Comparison of ENCODE assay signal across 22 cellular contexts in the genomic region with DNA sequence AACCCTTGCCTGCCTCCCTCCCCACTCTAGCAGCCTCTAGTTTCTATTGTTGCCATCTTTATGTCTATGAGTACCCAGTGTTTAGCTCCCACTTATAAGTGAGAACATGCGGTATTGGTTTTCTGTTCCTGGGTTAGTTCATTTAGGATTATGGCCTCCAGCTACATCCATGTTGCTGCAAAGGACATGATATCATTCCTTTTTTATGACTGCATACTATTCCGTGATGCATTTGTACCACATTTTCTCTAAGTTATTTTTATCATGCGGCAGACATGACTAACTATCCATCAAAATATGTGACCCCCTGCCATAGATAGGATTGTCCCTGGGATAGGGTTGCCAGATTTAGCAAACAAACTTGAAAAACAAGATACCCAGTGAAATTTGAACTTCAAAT.
"Had no signal": no experiment of that assay in that cellular context is flagged by ENCODE, and none has a peak within 500 bp of the region (broad histone marks: within the 10 kb centered on the region; RNA-seq: fewer than 3 reads in every experiment).

No MANE protein-coding gene starts in this region.

- H3K4me3 Mint-ChIP-seq: mesothelial cell of epicardium, naive B cell had no signal

- H3K4me1 ChIP-seq: foreskin keratinocyte, lower lobe of right lung had no signal

- H3K9me3 ChIP-seq: esophagus muscularis mucosa, gastroesophageal sphincter, heart left ventricle, left lung, lower lobe of right lung, mucosa of descending colon had no signal

- H3K36me3 Mint-ChIP-seq: mesothelial cell of epicardium, naive B cell had no signal

- H3K27ac ChIP-seq: coronary artery, dorsolateral prefrontal cortex, esophagus muscularis mucosa, foreskin keratinocyte, gastroesophageal sphincter, heart left ventricle, left lung, lower lobe of right lung had no signal

- H3K27ac Mint-ChIP-seq: mesothelial cell of epicardium had no signal

- FAIRE-seq: colon, endothelial cell of umbilical vein, frontal cortex, islet of Langerhans had no signal

- H3K27me3 ChIP-seq: dorsolateral prefrontal cortex, esophagus muscularis mucosa, foreskin keratinocyte, gastroesophageal sphincter, heart left ventricle, left lung had no signal

- DNase-seq: dermis blood vessel endothelial cell; dorsolateral prefrontal cortex; effector CD4-positive, alpha-beta T cell; effector memory CD4-positive, alpha-beta T cell; heart left ventricle; hippocampal formation; left cardiac atrium; left lung; left ventricle myocardium superior; lower lobe of right lung; mesenchymal stem cell; mucosa of descending colon; naive B cell had no signal

- H3K4me3 ChIP-seq: coronary artery, dorsolateral prefrontal cortex, esophagus muscularis mucosa, gastroesophageal sphincter, heart left ventricle, left lung, lower lobe of right lung, mucosa of descending colon had no signal

- ATAC-seq: gastroesophageal sphincter, heart left ventricle, left cardiac atrium, left lung, left ventricle myocardium superior, lower lobe of right lung, mucosa of descending colon had no signal

- H3K36me3 ChIP-seq: esophagus muscularis mucosa, gastroesophageal sphincter, heart left ventricle, left lung, lower lobe of right lung had no signal
